8 cellular contexts compared by ENCODE assay signal in genomic region chr5:57172466-57172961, GRCh38. TPM values are rescaled to one million over a fixed set of nuclear protein-coding genes. Genes with fewer than 3 reads are reported as not detected.
A peak's percentile ranks its signal among the peaks of the same experiment; 100 is the strongest.
DNase-seq lines count a peak whose midpoint lies in the region; ATAC-seq and TF ChIP-seq lines count a peak whose summit lies in the region.

No MANE protein-coding gene starts in this region.

- H3K27me3 Mint-ChIP-seq in activated CD4-positive, alpha-beta T cell treated with anti-CD3 and anti-CD28 coated beads, Interleukin-2, amount 10 ng/mL, durations not matched to agents 24 days and 14 days, result peaks cover 2% of the 10 kb centered on the region
- no peaks in the 10 kb centered on the region for H3K27me3 Mint-ChIP-seq in MCF 10A (ENCODE audit: insufficient read depth, unreplicated experiment)

- TSS peak; percentile 78 for BruUV-seq in MCF 10A (replicated peaks; lab: Mats Ljungman, UMichigan)

- H3K4me1 Mint-ChIP-seq in activated CD4-positive, alpha-beta T cell treated with anti-CD3 and anti-CD28 coated beads, Interleukin-2, amount 10 ng/mL, durations not matched to agents 24 days and 14 days, result peaks cover 24% of the 10 kb centered on the region
- peaks cover 9% of the 10 kb centered on the region for H3K4me1 Mint-ChIP-seq in MCF 10A (ENCODE audit: insufficient read depth, unreplicated experiment)

- H3K9me3 Mint-ChIP-seq in activated CD4-positive, alpha-beta T cell treated with anti-CD3 and anti-CD28 coated beads, Interleukin-2, amount 10 ng/mL, durations not matched to agents 24 days and 14 days, result no peaks in the 10 kb centered on the region
- no peaks in the 10 kb centered on the region for H3K9me3 Mint-ChIP-seq in MCF 10A (ENCODE audit: unreplicated experiment)

- H3K4me3 ChIP-seq in right lobe of liver, result peak overlapping the region; percentile 77 to 89 (median 80)
- H3K4me3 ChIP-seq in thymus (ENCODE audit: low read length), result peak overlapping the region; percentile 95

- peak overlapping the region; percentile 97 for H3K4me3 Mint-ChIP-seq in activated CD4-positive, alpha-beta T cell treated with anti-CD3 and anti-CD28 coated beads, Interleukin-2, amount 10 ng/mL, durations not matched to agents 24 days and 14 days
- peak overlapping the region; percentile 97 for H3K4me3 Mint-ChIP-seq in MCF 10A (ENCODE audit: unreplicated experiment)

- no peak for TF ChIP-seq POLR2A in right lobe of liver (IDR thresholded peaks at IDR 0.05)

- CTCF ChIA-PET in MCF 10A (lab: Yijun Ruan, JAX), result interaction anchor here (0.6 to 1.1 kb wide), 2 partner anchors 35 to 1114 kb away, joined by 3 read pairs; no protein-coding TSS in a partner anchor

- H3K27ac Mint-ChIP-seq in activated CD4-positive, alpha-beta T cell treated with anti-CD3 and anti-CD28 coated beads, Interleukin-2, amount 10 ng/mL, durations not matched to agents 24 days and 14 days, result peak overlapping the region; percentile 99
- H3K27ac Mint-ChIP-seq in MCF 10A (ENCODE audit: low read depth, unreplicated experiment), result peak overlapping the region; percentile 99

- no peaks in the 10 kb centered on the region for H3K27me3 ChIP-seq in right lobe of liver
- H3K27me3 ChIP-seq in thymus (ENCODE audit: control insufficient read depth, insufficient read depth), result no peaks in the 10 kb centered on the region

- no peak for TF ChIP-seq CTCF in MCF 10A (IDR thresholded peaks at IDR 0.05; ENCODE audit: unreplicated experiment)
- no peak for TF ChIP-seq CTCF in right lobe of liver (IDR thresholded peaks at IDR 0.05)

- peaks cover 25% of the 10 kb centered on the region for H3K36me3 Mint-ChIP-seq in activated CD4-positive, alpha-beta T cell treated with anti-CD3 and anti-CD28 coated beads, Interleukin-2, amount 10 ng/mL, durations not matched to agents 24 days and 14 days (ENCODE audit: low read depth)
- H3K36me3 Mint-ChIP-seq in MCF 10A (ENCODE audit: insufficient read depth, unreplicated experiment), result peaks cover 36% of the 10 kb centered on the region

- H3K36me3 ChIP-seq in right lobe of liver (no peaks in the 10 kb centered on the region), thymus (ENCODE audit: control insufficient read depth, insufficient read depth) (peaks cover 1% of the 10 kb centered on the region)

- intact Hi-C loops in activated CD4-positive, alpha-beta T cell treated with anti-CD3 and anti-CD28 coated beads, Interleukin-2, amount 10 ng/mL, durations not matched to agents 24 days and 14 days (cut with micrococcal nuclease), result loop anchor here (2.0 to 10.0 kb wide), 3 partner anchors 356 to 1460 kb away; partner anchors contain the start of genes IL6ST and SLC38A9
- intact Hi-C loops in MCF 10A (cut with micrococcal nuclease), result loop anchor here (2.0 kb wide), 1 partner anchor 34 kb away; no protein-coding TSS in a partner anchor
- intact Hi-C loops in right lobe of liver (cut with DNase I), result no loop called here

- POLR2A ChIA-PET in MCF 10A (lab: Yijun Ruan, JAX), result interaction anchor here (0.9 to 1.9 kb wide), 9 partner anchors 9 to 263 kb away, joined by 3 to 30 read pairs (median 4); partner anchors contain the start of gene SETD9

- no peaks in the 10 kb centered on the region for H3K9me3 ChIP-seq in right lobe of liver
- H3K9me3 ChIP-seq in thymus (ENCODE audit: control insufficient read depth), result no peaks in the 10 kb centered on the region

- H3K4me1 ChIP-seq in right lobe of liver, result peaks cover 0 to 27% (median 3%) of the 10 kb centered on the region in 4 donors
- H3K4me1 ChIP-seq in thymus (ENCODE audit: control insufficient read depth, insufficient read depth, low read length), result peaks cover 4% of the 10 kb centered on the region

- DNase-seq in activated CD4-positive, alpha-beta T cell treated with anti-CD3 and anti-CD28 coated beads, Interleukin-2, amount 10 ng/mL, durations not matched to agents 24 days and 14 days, result peak; percentile 76
- no peak for DNase-seq in activated CD4-positive, alpha-beta T cell treated with anti-CD3 and anti-CD28 coated beads, Interleukin-2, amount 50 U/mL, for 1 hour
- DNase-seq in OCI-M1 (lab: John Stamatoyannopoulos, UW) (peak; percentile 69), MCF 10A (ENCODE audit: unreplicated experiment) (peak; percentile 20), right lobe of liver (no peak), 8988T (no peak)

- ATAC-seq in right lobe of liver (no peak), esophagus mucosa (no peak)

- WGBS in right lobe of liver (ENCODE audit: insufficient coverage, low coverage, low lambda C conversion rate, missing lambda C conversion rate), result 5% methylated on average over 12 of the region's 12 CpGs
- WGBS in thymus, result under 1% methylated on average over 12 of the region's 12 CpGs

- H3K27ac ChIP-seq in right lobe of liver (peak overlapping the region; percentile 99 to 100 (median 100)), thymus (ENCODE audit: low read depth) (no peak overlapping the region)

RNA-seq across cellular contexts. Expression of gene GPBP1, which starts 1.3 kb away (rescaled TPM):
- 85.2 and 86.7 TPM in 2 replicates for total RNA-seq in activated CD4-positive, alpha-beta T cell treated with anti-CD3 and anti-CD28 coated beads, Interleukin-2, amount 10 ng/mL, durations not matched to agents 24 days and 14 days
- total RNA-seq in MCF 10A (2022) (63.6 and 66.5 TPM in 2 replicates), right lobe of liver (10 to 100 TPM; 19.5 to 28.2 (median 24.9) TPM), esophagus mucosa (35.1 TPM)
- 149 TPM for polyA plus RNA-seq in thymus

Comparison
In these comparisons a context has a peak if more than half of its experiments do, and no peak if none do; other contexts are left out.
1. DNase-seq: peak in activated CD4-positive, alpha-beta T cell treated with anti-CD3 and anti-CD28 coated beads, Interleukin-2, amount 10 ng/mL, durations not matched to agents 24 days and 14 days (single experiment), OCI-M1 (single experiment) and MCF 10A (single experiment); none in activated CD4-positive, alpha-beta T cell treated with anti-CD3 and anti-CD28 coated beads, Interleukin-2, amount 50 U/mL, for 1 hour (single experiment), right lobe of liver (0 of 3) and 8988T (single experiment).
2. intact Hi-C loops: an anchor here in activated CD4-positive, alpha-beta T cell treated with anti-CD3 and anti-CD28 coated beads, Interleukin-2, amount 10 ng/mL, durations not matched to agents 24 days and 14 days (2.0 to 10.0 kb wide) and MCF 10A (2.0 kb wide); none called in right lobe of liver.